ENCODE assay signal across 8 cellular contexts in the genomic region with DNA sequence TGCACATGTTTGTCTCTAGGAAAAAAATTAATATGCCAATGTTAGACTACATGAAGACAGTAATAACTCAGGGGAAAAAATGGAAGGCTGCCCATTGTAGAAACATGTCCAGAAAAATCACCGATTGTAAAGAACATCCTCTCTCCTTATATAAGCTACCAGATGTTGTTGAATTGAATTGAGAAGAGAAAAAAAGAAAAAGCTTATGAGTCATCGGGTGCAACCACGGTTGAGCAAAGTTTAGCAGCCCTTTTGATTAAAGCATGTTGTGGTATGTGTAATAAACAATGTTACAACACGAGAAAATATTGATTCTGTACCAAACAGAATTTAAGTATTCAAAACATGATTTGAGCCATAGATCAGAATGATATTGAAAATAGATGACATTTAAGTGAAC.
DNase-seq lines count a peak whose midpoint lies in the region; TF ChIP-seq lines count a peak whose summit lies in the region.

No MANE protein-coding gene starts in this region.

- peaks cover 10% of the 10 kb centered on the region for H3K4me1 ChIP-seq in CD8-positive, alpha-beta memory T cell (ENCODE audit: insufficient read depth, low read length)
- H3K4me1 ChIP-seq in adipocyte (ENCODE audit: control insufficient read depth, insufficient read depth, low read length) = peaks cover 25% of the 10 kb centered on the region

- H3K9me3 Mint-ChIP-seq in CD8-positive, alpha-beta memory T cell = no peaks in the 10 kb centered on the region
- H3K9me3 Mint-ChIP-seq in HFFc6 = no peaks in the 10 kb centered on the region

- DNase-seq in CD8-positive, alpha-beta memory T cell = no peak
- peak; percentile 57 for DNase-seq in HFFc6
- peak; percentile 86 for DNase-seq in adipocyte (ENCODE audit: low read depth)
- peak; percentile 33 for DNase-seq in kidney tubule cell (ENCODE audit: low spot score)
- no peak for DNase-seq in COLO668 (lab: John Stamatoyannopoulos, UW; ENCODE audit: unreplicated experiment)
- no peak for DNase-seq in GM20000 (ENCODE audit: low spot score)
- DNase-seq in NCI-H1105 (lab: John Stamatoyannopoulos, UW) = no peak
- DNase-seq in effector CD4-positive, alpha-beta T cell = no peak

- no peaks in the 10 kb centered on the region for H3K27me3 Mint-ChIP-seq in CD8-positive, alpha-beta memory T cell
- peaks cover 1% of the 10 kb centered on the region; the same call in 1 of the 2 replicates for H3K27me3 Mint-ChIP-seq in HFFc6 (ENCODE audit: insufficient read depth)

- no peak overlapping the region for H3K4me3 ChIP-seq in CD8-positive, alpha-beta memory T cell (ENCODE audit: low read length)
- peak overlapping the region; percentile 69 for H3K4me3 ChIP-seq in adipocyte (ENCODE audit: low read length)

- no peaks in the 10 kb centered on the region for H3K36me3 ChIP-seq in CD8-positive, alpha-beta memory T cell (ENCODE audit: insufficient read depth, low read length)
- no peaks in the 10 kb centered on the region for H3K36me3 ChIP-seq in adipocyte (ENCODE audit: control insufficient read depth, insufficient read depth, low read length, severe bottlenecking)

- H3K27me3 ChIP-seq in CD8-positive, alpha-beta memory T cell (ENCODE audit: insufficient read depth, low read length, poor library complexity, severe bottlenecking) = no peaks in the 10 kb centered on the region
- H3K27me3 ChIP-seq in adipocyte (replicated peaks; ENCODE audit: control insufficient read depth, insufficient read depth, low read length) = no peaks in the 10 kb centered on the region

- peaks cover 16 to 37% (median 25%) of the 10 kb centered on the region in 3 donors for H3K4me1 Mint-ChIP-seq in CD8-positive, alpha-beta memory T cell
- peaks cover 39% of the 10 kb centered on the region for H3K4me1 Mint-ChIP-seq in HFFc6 (ENCODE audit: low read depth)

- H3K36me3 Mint-ChIP-seq in CD8-positive, alpha-beta memory T cell = no peaks in the 10 kb centered on the region
- H3K36me3 Mint-ChIP-seq in HFFc6 (ENCODE audit: low read depth) = no peaks in the 10 kb centered on the region

- POLR2A ChIA-PET in CD8-positive, alpha-beta memory T cell (lab: Charles Lee) = no interaction called here

- TF ChIP-seq CTCF in HFFc6 (IDR thresholded peaks at IDR 0.05) = no peak
- no peak for TF ChIP-seq CTCF in GM20000 (IDR thresholded peaks at IDR 0.05; ENCODE audit: extremely low read depth, missing control alignments)

- CTCF ChIA-PET in CD8-positive, alpha-beta memory T cell (lab: Charles Lee) = no interaction called here

- no peak overlapping the region for H3K27ac ChIP-seq in CD8-positive, alpha-beta memory T cell (ENCODE audit: low read depth, low read length)

- H3K9me3 ChIP-seq in CD8-positive, alpha-beta memory T cell (ENCODE audit: low read length) = no peaks in the 10 kb centered on the region
- H3K9me3 ChIP-seq in adipocyte (ENCODE audit: control insufficient read depth, low read length) = no peaks in the 10 kb centered on the region

- H3K27ac Mint-ChIP-seq in CD8-positive, alpha-beta memory T cell = peak overlapping the region in 7 of 8 donors; percentile 0 to 75 (median 18)
- H3K27ac Mint-ChIP-seq in HFFc6 = peak overlapping the region; percentile 24

- peak overlapping the region; percentile 35 for H3K9ac ChIP-seq in adipocyte (ENCODE audit: low read length)

- H3K4me3 Mint-ChIP-seq in CD8-positive, alpha-beta memory T cell = peak overlapping the region; percentile 1 to 78 (median 68)
- peak overlapping the region; percentile 83 for H3K4me3 Mint-ChIP-seq in HFFc6

Comparison
In these comparisons a context has a peak if more than half of its experiments do, and no peak if none do; other contexts are left out.
1. DNase-seq: peak in HFFc6 (single experiment), adipocyte (single experiment) and kidney tubule cell (single experiment); none in CD8-positive, alpha-beta memory T cell (0 of 5), COLO668 (single experiment), GM20000 (single experiment), NCI-H1105 (single experiment) and effector CD4-positive, alpha-beta T cell (single experiment).